Comparison of ENCODE assay signal across 21 cellular contexts in the genomic region with DNA sequence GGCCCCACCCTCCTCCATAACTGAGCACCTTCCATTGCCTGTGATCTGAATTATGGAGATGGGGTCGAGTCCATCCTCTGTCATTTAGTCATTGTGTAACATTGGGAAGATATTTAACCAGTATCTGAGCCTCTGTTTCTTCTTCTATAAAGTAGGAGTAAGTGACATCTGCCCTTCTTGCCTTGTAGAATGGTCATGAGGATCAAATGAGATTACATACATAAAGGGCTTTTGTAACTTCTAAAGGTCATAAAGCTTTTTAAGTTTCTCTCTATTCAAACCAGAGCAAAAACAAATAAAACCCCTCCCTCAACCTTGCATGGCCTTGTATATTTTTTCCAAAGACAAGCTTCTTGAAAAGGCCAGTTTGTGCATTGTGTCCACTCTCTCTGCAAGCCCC.
"Had no signal": no experiment of that assay in that cellular context is flagged by ENCODE, and none has a peak within 500 bp of the region (broad histone marks: within the 10 kb centered on the region; RNA-seq: fewer than 3 reads in every experiment).

No MANE protein-coding gene starts in this region.

- H3K27ac ChIP-seq: coronary artery, dorsolateral prefrontal cortex, esophagus squamous epithelium, gastroesophageal sphincter, heart left ventricle, hepatocyte, lower lobe of right lung had no signal

- H3K4me1 ChIP-seq: esophagus squamous epithelium, heart left ventricle, lower lobe of right lung had no signal

- H3K4me1 Mint-ChIP-seq: immature natural killer cell, naive B cell had no signal

- H3K4me3 Mint-ChIP-seq: immature natural killer cell, mesothelial cell of epicardium, naive B cell had no signal

- H3K36me3 ChIP-seq: esophagus squamous epithelium, gastroesophageal sphincter, heart left ventricle, lower lobe of right lung had no signal

- H3K27ac Mint-ChIP-seq: immature natural killer cell had no signal

- H3K4me3 ChIP-seq: coronary artery, dorsolateral prefrontal cortex, esophagus squamous epithelium, gastroesophageal sphincter, heart left ventricle, hepatocyte, lower lobe of right lung, mucosa of descending colon had no signal

- H3K79me2 ChIP-seq: hepatocyte had no signal

- H2AFZ ChIP-seq: hepatocyte had no signal

- H3K36me3 Mint-ChIP-seq: immature natural killer cell, mesothelial cell of epicardium had no signal

- ATAC-seq: gastroesophageal sphincter, heart left ventricle, left ventricle myocardium superior, lower lobe of right lung, mucosa of descending colon had no signal

- H3K9me3 ChIP-seq: esophagus squamous epithelium, gastroesophageal sphincter, heart left ventricle, lower lobe of right lung, mucosa of descending colon had no signal

- H3K27me3 ChIP-seq: dorsolateral prefrontal cortex, esophagus squamous epithelium, gastroesophageal sphincter, heart left ventricle, hepatocyte had no signal

- DNase-seq: dermis blood vessel endothelial cell; dorsolateral prefrontal cortex; effector CD4-positive, alpha-beta T cell; effector memory CD4-positive, alpha-beta T cell; esophagus squamous epithelium; foreskin fibroblast; heart left ventricle; hypothalamus; immature natural killer cell; islet precursor cell; kidney; kidney glomerular epithelial cell; left ventricle myocardium superior; lower lobe of right lung; mesenchymal stem cell; mucosa of descending colon; naive B cell had no signal

- H3K4me2 ChIP-seq: hepatocyte had no signal

- H3K9me3 Mint-ChIP-seq: mesothelial cell of epicardium had no signal
